In the genomic region with DNA sequence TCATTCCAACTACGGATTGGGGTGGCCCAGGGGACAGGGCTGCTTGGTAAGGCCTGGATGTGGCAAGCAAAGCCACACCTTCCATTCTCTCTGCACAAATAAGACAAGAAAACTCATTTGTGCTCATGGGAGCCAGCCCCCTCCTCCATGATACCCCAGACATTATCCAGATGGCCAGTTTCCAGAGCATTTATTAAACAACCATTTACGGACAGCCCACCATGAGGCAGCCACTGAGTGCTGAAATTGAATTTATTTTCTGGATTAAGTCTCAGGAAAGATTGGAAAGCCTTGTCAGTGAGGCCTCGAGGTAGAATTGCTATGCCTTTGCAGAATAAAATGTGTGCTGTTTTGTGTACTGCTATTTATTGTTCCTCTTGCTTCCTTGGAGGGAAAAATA, we compare ENCODE assay signal across 27 cellular contexts.
"Had no signal": no experiment of that assay in that cellular context is flagged by ENCODE, and none has a peak within 500 bp of the region (broad histone marks: within the 10 kb centered on the region; RNA-seq: fewer than 3 reads in every experiment).

No MANE protein-coding gene starts in this region.

- H3K36me3 Mint-ChIP-seq: activated naive CD4-positive, alpha-beta T cell treated with anti-CD3 and anti-CD28 coated beads, Interleukin-2, amount 50 U/mL, for 72 hours; WTC11 had no signal

- H3K9me3 Mint-ChIP-seq: activated naive CD4-positive, alpha-beta T cell treated with anti-CD3 and anti-CD28 coated beads, Interleukin-2, amount 50 U/mL, for 72 hours; activated naive CD8-positive, alpha-beta T cell treated with anti-CD3 and anti-CD28 coated beads, Interleukin-2, amount 50 U/mL, for 24 hours; activated T-cell treated with anti-CD3 and anti-CD28 coated beads, Interleukin-2, amount 50 U/mL, for 24 hours; activated T-helper 1 cell treated with anti-CD3 and anti-CD28 coated beads, Interleukin-12 subunit alpha, Interleukin-12 subunit beta, Interleukin-2, Interleukin-4 antibody, amounts not matched to agents 30 ng/mL and 10 ng/mL and 1 ng/mL, durations not matched to agents 14 hours and 24 hours and 36 hours; T-helper 1 cell treated with Interleukin-12 subunit alpha and Interleukin-12 subunit beta and Interleukin-4 antibody, amounts not matched to agents 30 μg/mL and 1 μg/mL, for 36 hours; WTC11 had no signal

- ATAC-seq: activated CD8-positive, alpha-beta T cell treated with anti-CD3 and anti-CD28 coated beads, Interleukin-2, amount 10 ng/mL, durations not matched to agents 7 days and 5 days; activated naive CD4-positive, alpha-beta T cell treated with anti-CD3 and anti-CD28 coated beads, Interleukin-2, amount 50 U/mL, for 72 hours; activated naive CD8-positive, alpha-beta T cell treated with anti-CD3 and anti-CD28 coated beads, Interleukin-2, amount 50 U/mL, for 24 hours; Panc1; Right ventricle myocardium inferior had no signal

- DNase-seq: activated CD4-positive, alpha-beta T cell treated with anti-CD3 and anti-CD28 coated beads for 48 hours; activated CD4-positive, alpha-beta T cell treated with anti-CD3 and anti-CD28 coated beads, Interleukin-2, amount 50 U/mL, for 4 hours; activated CD4-positive, CD25-positive, alpha-beta regulatory T cell treated with anti-CD3 and anti-CD28 coated beads, Interleukin-2, amount 50 U/mL, for 72 hours; activated CD8-positive, alpha-beta memory T cell treated with anti-CD3 and anti-CD28 coated beads, Interleukin-2, amount 50 U/mL, for 48 hours; activated CD8-positive, alpha-beta T cell treated with anti-CD3 and anti-CD28 coated beads, Interleukin-2, amount 10 ng/mL, durations not matched to agents 7 days and 5 days; activated effector memory CD4-positive, alpha-beta T cell treated with anti-CD3 and anti-CD28 coated beads, Interleukin-2, amount 50 U/mL, for 16 hours; activated naive CD4-positive, alpha-beta T cell treated with Interleukin-2 at 50 U/mL for 16 hours; activated naive CD8-positive, alpha-beta T cell treated with anti-CD3 and anti-CD28 coated beads, Interleukin-2, amount 50 U/mL, for 24 hours; activated T-cell treated with anti-CD3 and anti-CD28 coated beads, Interleukin-2, amount 50 U/mL, for 24 hours; amygdala; cerebellar nuclear complex; IMR-90; Kasumi-1; KBM-7; NCI-H1048; NCI-H146; NCI-H1930; NCI-H2171; NCI-H748 treated with DMSO at 0.1 percent for 48 hours; OCI-M1; RPMI8226 had no signal

- H3K27ac Mint-ChIP-seq: activated CD8-positive, alpha-beta T cell treated with anti-CD3 and anti-CD28 coated beads, Interleukin-2, amount 10 ng/mL, durations not matched to agents 7 days and 5 days; activated naive CD4-positive, alpha-beta T cell treated with anti-CD3 and anti-CD28 coated beads, Interleukin-2, amount 50 U/mL, for 72 hours; activated naive CD8-positive, alpha-beta T cell treated with anti-CD3 and anti-CD28 coated beads, Interleukin-2, amount 50 U/mL, for 24 hours; activated T-cell treated with anti-CD3 and anti-CD28 coated beads, Interleukin-2, amount 50 U/mL, for 24 hours; activated T-helper 1 cell treated with anti-CD3 and anti-CD28 coated beads, Interleukin-12 subunit alpha, Interleukin-12 subunit beta, Interleukin-2, Interleukin-4 antibody, amounts not matched to agents 30 ng/mL and 10 ng/mL and 1 ng/mL, durations not matched to agents 14 hours and 24 hours and 36 hours; T-helper 1 cell treated with Interleukin-12 subunit alpha and Interleukin-12 subunit beta and Interleukin-4 antibody, amounts not matched to agents 30 μg/mL and 1 μg/mL, for 36 hours; WTC11 had no signal

- H3K4me1 Mint-ChIP-seq: activated naive CD8-positive, alpha-beta T cell treated with anti-CD3 and anti-CD28 coated beads, Interleukin-2, amount 50 U/mL, for 24 hours had no signal

- H3K4me3 Mint-ChIP-seq: activated CD8-positive, alpha-beta T cell treated with anti-CD3 and anti-CD28 coated beads, Interleukin-2, amount 10 ng/mL, durations not matched to agents 7 days and 5 days; activated naive CD8-positive, alpha-beta T cell treated with anti-CD3 and anti-CD28 coated beads, Interleukin-2, amount 50 U/mL, for 24 hours; activated T-cell treated with anti-CD3 and anti-CD28 coated beads, Interleukin-2, amount 50 U/mL, for 24 hours; activated T-helper 1 cell treated with anti-CD3 and anti-CD28 coated beads, Interleukin-12 subunit alpha, Interleukin-12 subunit beta, Interleukin-2, Interleukin-4 antibody, amounts not matched to agents 30 ng/mL and 10 ng/mL and 1 ng/mL, durations not matched to agents 14 hours and 24 hours and 36 hours; T-helper 1 cell treated with Interleukin-12 subunit alpha and Interleukin-12 subunit beta and Interleukin-4 antibody, amounts not matched to agents 30 μg/mL and 1 μg/mL, for 36 hours; WTC11 had no signal
